8 cellular contexts compared by ENCODE assay signal in the genomic region with DNA sequence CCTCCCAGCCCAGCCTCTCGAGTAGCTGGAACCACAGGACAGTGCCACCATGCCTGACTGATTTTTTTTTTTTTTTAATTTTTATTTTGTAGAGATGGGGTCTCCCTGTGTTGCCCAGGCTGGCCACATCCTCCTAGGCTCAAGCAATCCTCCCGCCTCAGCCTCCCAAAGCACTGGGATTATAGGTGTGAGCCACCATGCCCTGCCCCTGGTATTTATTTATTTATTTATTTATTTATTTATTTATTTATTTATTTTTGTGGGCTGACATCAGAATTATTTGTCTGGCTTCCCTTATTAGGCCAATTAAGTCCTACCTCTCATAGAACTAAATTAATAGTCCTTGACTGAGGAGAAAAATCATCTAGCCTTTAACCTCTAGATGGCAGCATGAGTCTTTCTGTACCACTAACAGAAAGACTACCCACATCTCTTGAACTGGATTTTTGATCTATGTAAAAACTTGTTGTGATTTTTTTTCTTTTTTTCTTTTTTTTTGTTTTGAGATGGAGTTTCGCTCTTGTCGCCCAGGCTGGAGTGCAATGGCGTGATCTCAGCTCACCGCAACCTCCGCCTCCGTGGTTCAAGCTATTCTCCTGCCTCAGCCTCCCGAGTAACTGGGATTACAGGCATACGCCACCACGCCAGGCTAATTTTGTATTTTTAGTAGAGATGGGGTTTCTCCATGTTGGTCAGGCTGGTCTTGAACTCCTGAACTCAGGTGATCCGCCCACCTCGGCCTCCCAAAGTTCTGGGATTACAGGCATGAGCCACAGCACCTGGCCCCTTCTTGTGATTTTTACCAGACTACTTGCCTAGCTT. TPM values are rescaled to one million over a fixed set of nuclear protein-coding genes. Genes with fewer than 3 reads are reported as not detected.
A peak's percentile ranks its signal among the peaks of the same experiment; 100 is the strongest.
DNase-seq lines count a peak whose midpoint lies in the region; TF ChIP-seq lines count a peak whose summit lies in the region.
"Not testable (repeated sequence)": the region's sequence is repeated elsewhere in the genome, so short reads cannot be mapped to it uniquely, and the experiment has no call there.

No MANE protein-coding gene starts in this region.

- not testable (repeated sequence) for H3K27me3 ChIP-seq in left ventricle myocardium inferior (ENCODE audit: low read depth); neural cell (ENCODE audit: insufficient read depth, low read depth, low read length); uterus

- H3K36me3 ChIP-seq in left ventricle myocardium inferior; neural cell (ENCODE audit: insufficient read depth, low read length); uterus: not testable (repeated sequence)

- TF ChIP-seq CTCF in cardiac fibroblast (IDR thresholded peaks at IDR 0.05; ENCODE audit: low read depth, low read length): peak; percentile 49
- peak; percentile 71 for TF ChIP-seq CTCF in left ventricle myocardium inferior (IDR thresholded peaks at IDR 0.05; ENCODE audit: borderline replicate concordance)
- TF ChIP-seq CTCF in neural cell (IDR thresholded peaks at IDR 0.05; ENCODE audit: poor library complexity, severe bottlenecking): peak; percentile 80
- TF ChIP-seq CTCF in uterus (IDR thresholded peaks at IDR 0.05): peak; percentile 27 to 47 (median 35)

- not testable (repeated sequence) for H4K20me1 ChIP-seq in neural cell (ENCODE audit: insufficient read depth)

- H3K4me2 ChIP-seq in neural cell (ENCODE audit: low read length): not testable (repeated sequence)

- H3K9me2 ChIP-seq in neural cell (ENCODE audit: insufficient read depth, low read length): not testable (repeated sequence)

- not testable (repeated sequence) for H2AFZ ChIP-seq in neural cell (ENCODE audit: low read depth, low read length)

- not testable (repeated sequence) for TF ChIP-seq POLR2A in uterus (IDR thresholded peaks at IDR 0.05)

- H3K4me1 ChIP-seq in left ventricle myocardium inferior, uterus: not testable (repeated sequence)

- not testable (repeated sequence) for TF ChIP-seq EP300 in neural cell (conservative IDR thresholded peaks at IDR 0.05; ENCODE audit: poor library complexity, severe bottlenecking)

- H3F3A ChIP-seq in neural cell (ENCODE audit: insufficient read depth, low read length, poor library complexity, severe bottlenecking): not testable (repeated sequence)

- DNase-seq in DMS79 treated with DMSO at 0.1 percent for 48 hours (lab: John Stamatoyannopoulos, UW) (peak; percentile 81), HT1080 (ENCODE audit: low read depth) (peak; percentile 39), NCI-H2196 (lab: John Stamatoyannopoulos, UW; ENCODE audit: unreplicated experiment) (peak; percentile 64), SKM-1 (lab: John Stamatoyannopoulos, UW; ENCODE audit: unreplicated experiment) (peak; percentile 1), cardiac fibroblast (ENCODE audit: low read depth in 2 of 2) (peak; percentile 73 to 81)
- DNase-seq in left ventricle myocardium inferior, uterus: not testable (repeated sequence)

- H3K79me2 ChIP-seq in neural cell (replicated peaks; ENCODE audit: insufficient read depth, low read length): not testable (repeated sequence)

- not testable (repeated sequence) for H3K27ac ChIP-seq in left ventricle myocardium inferior (replicated peaks); neural cell (ENCODE audit: low read length); uterus

- H3K9me3 ChIP-seq in left ventricle myocardium inferior (replicated peaks); neural cell (ENCODE audit: low read length); uterus: not testable (repeated sequence)

- intact Hi-C loops in left ventricle myocardium inferior (cut with micrococcal nuclease): loop anchor here (10.0 kb wide), 1 partner anchor 133 kb away; no protein-coding TSS in a partner anchor
- intact Hi-C loops in uterus (cut with DNase I; ENCODE audit: low total_unique reads): not testable (repeated sequence)

- H3K9ac ChIP-seq in neural cell (ENCODE audit: low read length): not testable (repeated sequence)

- TF ChIP-seq RAD21 in neural cell (conservative IDR thresholded peaks at IDR 0.05): peak; percentile 86

- not testable (repeated sequence) for H3K4me3 ChIP-seq in cardiac fibroblast (replicated peaks in 1 of 2; ENCODE audit: low read depth in 2 of 2, low read length in 2 of 2); left ventricle myocardium inferior; neural cell (ENCODE audit: low read length); uterus

TF ChIP-seq in neural cell, 6 proteins besides CTCF, POLR2A, EP300 and RAD21:
- TF ChIP-seq SMC3 (conservative IDR thresholded peaks at IDR 0.05; ENCODE audit: poor library complexity): peak; percentile 84

RNA-seq across cellular contexts. Expression of a gene that starts 26.9 kb away (rescaled TPM):
- 6.6 and 8.7 TPM in 2 replicates for total RNA-seq in HT1080 (2014; rRNA removed; shearing (Covaris generic))
- 5.7 and 7.3 TPM in 2 replicates for polyA plus RNA-seq in HT1080 (2015; cell fraction: cytosol; rRNA removed)
- 4.5 and 6.2 TPM in 2 replicates for polyA plus RNA-seq in HT1080 (2015; cell fraction: nucleus; rRNA removed)
- total RNA-seq in left ventricle myocardium inferior (8.0 TPM), uterus (10 to 100 TPM in 3 of 4 donors, 1 to 10 TPM in 1; 4.4 to 12.7 (median 11.7) TPM)
- 50.8 and 57.9 TPM in 2 replicates for polyA plus RNA-seq in neural cell
- 26.3 and 27.8 TPM in 2 replicates for polyA minus RNA-seq in neural cell

RNA-seq across cellular contexts. Expression of a gene that starts 27.4 kb away (rescaled TPM):
- 1.4 TPM in 2 replicates for total RNA-seq in HT1080 (2014; rRNA removed; shearing (Covaris generic))
- 4.4 and 4.8 TPM in 2 replicates for polyA plus RNA-seq in HT1080 (2015; cell fraction: cytosol; rRNA removed)
- polyA plus RNA-seq in HT1080 (2015; cell fraction: nucleus; rRNA removed): 7.3 and 7.6 TPM in 2 replicates
- total RNA-seq in left ventricle myocardium inferior: 69.6 TPM
- polyA plus RNA-seq in neural cell: 11.1 and 16.8 TPM in 2 replicates
- polyA minus RNA-seq in neural cell: 15.1 and 19.7 TPM in 2 replicates
- 10 to 100 TPM in 3 of 4 donors, 1 to 10 TPM in 1; 10.0 to 85.0 (median 49.5) TPM for total RNA-seq in uterus
